29 cellular contexts compared by ENCODE assay signal in genomic region chr10:73262880-73263279, GRCh38.
"Had no signal": no experiment of that assay in that cellular context is flagged by ENCODE, and none has a peak within 500 bp of the region (broad histone marks: within the 10 kb centered on the region; RNA-seq: fewer than 3 reads in every experiment).

No MANE protein-coding gene starts in this region.

- H3K36me3 Mint-ChIP-seq: activated CD4-positive, alpha-beta memory T cell treated with anti-CD3 and anti-CD28 coated beads for 36 hours; activated naive CD8-positive, alpha-beta T cell treated with anti-CD3 and anti-CD28 coated beads for 36 hours; type B pancreatic cell had no signal

- H2AFZ ChIP-seq: hepatocyte had no signal

- FAIRE-seq: kidney, pancreas, TTC549 had no signal

- H3K27ac ChIP-seq: ascending aorta, brain microvascular endothelial cell, coronary artery, dorsolateral prefrontal cortex, gastroesophageal sphincter, hepatocyte, pancreas, spleen, uterus had no signal

- H3K36me3 ChIP-seq: ascending aorta, brain microvascular endothelial cell, gastroesophageal sphincter, pancreas, spleen, uterus had no signal

- DNase-seq: activated CD4-positive, alpha-beta memory T cell treated with anti-CD3 and anti-CD28 coated beads for 36 hours; activated CD4-positive, alpha-beta T cell treated with anti-CD3 and anti-CD28 coated beads, Interleukin-2, amount 10 ng/mL, durations not matched to agents 24 days and 14 days; activated CD4-positive, CD25-positive, alpha-beta regulatory T cell treated with anti-CD3 and anti-CD28 coated beads, Interleukin-2, amount 50 U/mL, for 72 hours; activated CD8-positive, alpha-beta memory T cell treated with anti-CD3 and anti-CD28 coated beads, Interleukin-2, amount 50 U/mL, for 4 hours; activated effector memory CD4-positive, alpha-beta T cell treated with anti-CD3 and anti-CD28 coated beads, Interleukin-2, amount 50 U/mL, for 16 hours; activated naive CD4-positive, alpha-beta T cell treated with anti-CD3 and anti-CD28 coated beads for 36 hours; activated naive CD8-positive, alpha-beta T cell treated with anti-CD3 and anti-CD28 coated beads for 36 hours; activated T-cell treated with anti-CD3 and anti-CD28 coated beads, Interleukin-2, amount 50 U/mL, for 1 hour; dorsolateral prefrontal cortex; effector memory CD4-positive, alpha-beta T cell; kidney; left colon; naive thymus-derived CD4-positive, alpha-beta T cell; pancreas; right cardiac atrium; spleen; stimulated activated naive CD4-positive, alpha-beta T cell treated with Interleukin-2 at 50 U/mL for 16 hours; T-helper 9 cell; uterus had no signal

- H3K27me3 ChIP-seq: ascending aorta, brain microvascular endothelial cell, dorsolateral prefrontal cortex, gastroesophageal sphincter, hepatocyte, pancreas, spleen, uterus had no signal

- H3K4me2 ChIP-seq: hepatocyte had no signal

- H3K9me3 ChIP-seq: ascending aorta, gastroesophageal sphincter, pancreas, uterus had no signal

- H3K4me3 ChIP-seq: ascending aorta, coronary artery, dorsolateral prefrontal cortex, gastroesophageal sphincter, hepatocyte, pancreas, spleen, uterus had no signal

- H3K79me2 ChIP-seq: hepatocyte had no signal

- ATAC-seq: gastroesophageal sphincter; left colon; naive thymus-derived CD4-positive, alpha-beta T cell; pancreas; right cardiac atrium had no signal

- H3K4me1 ChIP-seq: ascending aorta, gastroesophageal sphincter, pancreas, uterus had no signal

- H3K9me3 Mint-ChIP-seq: activated CD4-positive, alpha-beta T cell treated with anti-CD3 and anti-CD28 coated beads, Interleukin-2, amount 10 ng/mL, durations not matched to agents 24 days and 14 days; activated naive CD4-positive, alpha-beta T cell treated with anti-CD3 and anti-CD28 coated beads for 36 hours; type B pancreatic cell had no signal

- H3K27ac Mint-ChIP-seq: activated CD4-positive, alpha-beta memory T cell treated with anti-CD3 and anti-CD28 coated beads for 36 hours; activated CD4-positive, alpha-beta T cell treated with anti-CD3 and anti-CD28 coated beads, Interleukin-2, amount 10 ng/mL, durations not matched to agents 24 days and 14 days; activated naive CD4-positive, alpha-beta T cell treated with anti-CD3 and anti-CD28 coated beads for 36 hours; activated naive CD8-positive, alpha-beta T cell treated with anti-CD3 and anti-CD28 coated beads for 36 hours; activated T-helper 1 cell treated with anti-CD3 and anti-CD28 coated beads, Interleukin-12 subunit alpha, Interleukin-12 subunit beta, Interleukin-2, Interleukin-4 antibody, amounts not matched to agents 30 ng/mL and 10 ng/mL and 1 ng/mL, durations not matched to agents 14 hours and 24 hours and 36 hours; mesothelial cell of epicardium; naive thymus-derived CD4-positive, alpha-beta T cell; T-helper 1 cell treated with Interleukin-12 subunit alpha and Interleukin-12 subunit beta and Interleukin-4 antibody, amounts not matched to agents 30 μg/mL and 1 μg/mL, for 36 hours; type B pancreatic cell had no signal

- H3K4me3 Mint-ChIP-seq: activated CD4-positive, alpha-beta memory T cell treated with anti-CD3 and anti-CD28 coated beads for 36 hours; activated CD4-positive, alpha-beta T cell treated with anti-CD3 and anti-CD28 coated beads, Interleukin-2, amount 10 ng/mL, durations not matched to agents 24 days and 14 days; activated naive CD4-positive, alpha-beta T cell treated with anti-CD3 and anti-CD28 coated beads for 36 hours; activated naive CD8-positive, alpha-beta T cell treated with anti-CD3 and anti-CD28 coated beads for 36 hours; activated T-helper 1 cell treated with anti-CD3 and anti-CD28 coated beads, Interleukin-12 subunit alpha, Interleukin-12 subunit beta, Interleukin-2, Interleukin-4 antibody, amounts not matched to agents 30 ng/mL and 10 ng/mL and 1 ng/mL, durations not matched to agents 14 hours and 24 hours and 36 hours; mesothelial cell of epicardium; naive thymus-derived CD4-positive, alpha-beta T cell; T-helper 1 cell treated with Interleukin-12 subunit alpha and Interleukin-12 subunit beta and Interleukin-4 antibody, amounts not matched to agents 30 μg/mL and 1 μg/mL, for 36 hours; type B pancreatic cell had no signal

- H3K27me3 Mint-ChIP-seq: activated CD4-positive, alpha-beta memory T cell treated with anti-CD3 and anti-CD28 coated beads for 36 hours; activated naive CD8-positive, alpha-beta T cell treated with anti-CD3 and anti-CD28 coated beads for 36 hours; type B pancreatic cell had no signal
